Comparison of ENCODE assay signal across 9 cellular contexts in genomic region chr4:152398060-152398459, GRCh38.
DNase-seq lines count a peak whose midpoint lies in the region; ATAC-seq and TF ChIP-seq lines count a peak whose summit lies in the region.
"Had no signal": no experiment of that assay in that cellular context is flagged by ENCODE, and none has a peak within 500 bp of the region (broad histone marks: within the 10 kb centered on the region; RNA-seq: fewer than 3 reads in every experiment).

No MANE protein-coding gene starts in this region.

- H3K9me3 ChIP-seq in CD8-positive, alpha-beta memory T cell (ENCODE audit: low read length), result no peaks in the 10 kb centered on the region
- H3K9me3 ChIP-seq in vagina, result no peaks in the 10 kb centered on the region

- no peak for TF ChIP-seq POLR2A in NB4 (IDR thresholded peaks at IDR 0.05; ENCODE audit: extremely low read depth, insufficient read length)
- TF ChIP-seq POLR2A in vagina (IDR thresholded peaks at IDR 0.05), result no peak

- no peak for ATAC-seq in GM18858 (IDR thresholded peaks at IDR 0.05; ENCODE audit: unreplicated experiment)

- peaks cover 5% of the 10 kb centered on the region for H3K4me1 Mint-ChIP-seq in neural crest cell
- peaks cover 50 to 82% (median 73%) of the 10 kb centered on the region in 3 donors for H3K4me1 Mint-ChIP-seq in CD8-positive, alpha-beta memory T cell

- H3K4me3 ChIP-seq in NB4 (ENCODE audit: low read depth, low read length), result no peak overlapping the region
- H3K4me3 ChIP-seq in CD8-positive, alpha-beta memory T cell (ENCODE audit: low read length), result no peak overlapping the region
- no peak overlapping the region for H3K4me3 ChIP-seq in vagina

- POLR2A ChIA-PET in CD8-positive, alpha-beta memory T cell (lab: Charles Lee), result no interaction called here

- DNase-seq in NCI-H1105 treated with DMSO at 0.1 percent for 48 hours (lab: John Stamatoyannopoulos, UW) (peak; percentile 7), NCI-H1105 (lab: John Stamatoyannopoulos, UW) (no peak), NB4 (ENCODE audit: low read depth) (peak; percentile 23), cerebellum (ENCODE audit: low spot score) (peak; percentile 13), neural crest cell (ENCODE audit: low read depth, low spot score) (no peak), vagina (ENCODE audit: extremely low spot score in 2 of 2) (no peak)
- no peak for DNase-seq in CD8-positive, alpha-beta memory T cell
- DNase-seq: activated CD8-positive, alpha-beta memory T cell treated with anti-CD3 and anti-CD28 coated beads, Interleukin-2, amount 50 U/mL, for 48 hours had no signal

- CTCF ChIA-PET in CD8-positive, alpha-beta memory T cell (lab: Charles Lee), result interaction anchor here (1.0 kb wide), 1 partner anchor 8 kb away, joined by 3 read pairs; no protein-coding TSS in a partner anchor

- no peaks in the 10 kb centered on the region for H3K27me3 ChIP-seq in CD8-positive, alpha-beta memory T cell (ENCODE audit: insufficient read depth, low read length, poor library complexity, severe bottlenecking)
- no peaks in the 10 kb centered on the region for H3K27me3 ChIP-seq in vagina

- peaks cover 9% of the 10 kb centered on the region for H3K9me3 Mint-ChIP-seq in neural crest cell
- no peaks in the 10 kb centered on the region for H3K9me3 Mint-ChIP-seq in CD8-positive, alpha-beta memory T cell

- TF ChIP-seq CTCF in NB4 (IDR thresholded peaks at IDR 0.05; ENCODE audit: low read depth, low read length) (no peak), neural crest cell (conservative IDR thresholded peaks at IDR 0.05) (peak; percentile 74), vagina (IDR thresholded peaks at IDR 0.05) (no peak)

- peaks cover 12% of the 10 kb centered on the region for H3K4me1 ChIP-seq in CD8-positive, alpha-beta memory T cell (ENCODE audit: insufficient read depth, low read length)
- H3K4me1 ChIP-seq in vagina, result no peaks in the 10 kb centered on the region

- no peak overlapping the region for H3K27ac ChIP-seq in CD8-positive, alpha-beta memory T cell (ENCODE audit: low read depth, low read length)
- H3K27ac ChIP-seq in vagina, result no peak overlapping the region

- intact Hi-C loops in vagina (cut with DNase I), result no loop called here

- no peaks in the 10 kb centered on the region for H3K36me3 ChIP-seq in CD8-positive, alpha-beta memory T cell (ENCODE audit: insufficient read depth, low read length)
- H3K36me3 ChIP-seq in vagina, result no peaks in the 10 kb centered on the region

- H3K27me3 Mint-ChIP-seq in neural crest cell (ENCODE audit: low read depth), result no peaks in the 10 kb centered on the region
- no peaks in the 10 kb centered on the region for H3K27me3 Mint-ChIP-seq in CD8-positive, alpha-beta memory T cell

- no peak overlapping the region for H3K27ac Mint-ChIP-seq in neural crest cell (ENCODE audit: unreplicated experiment)
- H3K27ac Mint-ChIP-seq in CD8-positive, alpha-beta memory T cell, result no peak overlapping the region

- H3K4me3 Mint-ChIP-seq in neural crest cell, result no peak overlapping the region
- H3K4me3 Mint-ChIP-seq in CD8-positive, alpha-beta memory T cell, result no peak overlapping the region

- peaks cover 16% of the 10 kb centered on the region for H3K36me3 Mint-ChIP-seq in neural crest cell (ENCODE audit: low read depth)
- H3K36me3 Mint-ChIP-seq in CD8-positive, alpha-beta memory T cell, result peaks cover 0 to 16% (median 15%) of the 10 kb centered on the region in 3 donors

Comparison
In these comparisons a context has a peak if more than half of its experiments do, and no peak if none do; other contexts are left out.
1. DNase-seq: peak in NCI-H1105 treated with DMSO at 0.1 percent for 48 hours (single experiment), NB4 (single experiment) and cerebellum (single experiment); none in NCI-H1105 (single experiment), neural crest cell (single experiment), CD8-positive, alpha-beta memory T cell (0 of 5) and vagina (0 of 2).